In the genomic region with DNA sequence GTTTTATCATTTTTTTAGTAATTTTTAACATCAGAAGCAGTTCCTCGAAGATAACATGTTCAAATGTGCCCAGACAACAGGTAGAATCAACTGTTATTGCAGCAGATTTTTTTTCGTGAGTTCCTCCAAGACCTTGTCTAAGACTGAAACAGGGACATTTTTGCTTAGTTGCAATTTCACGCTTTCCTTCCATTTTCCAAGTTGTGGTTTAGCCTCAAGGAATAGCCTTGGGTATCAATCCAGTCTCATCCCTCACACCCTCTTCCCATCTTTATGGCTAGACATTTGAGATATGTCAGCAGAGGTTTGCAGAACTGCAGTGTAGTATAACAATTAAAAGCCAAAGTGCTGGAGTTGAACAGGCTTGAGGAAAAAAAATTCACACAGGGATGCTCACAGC, we compare ENCODE assay signal across 32 cellular contexts.
DNase-seq lines count a peak whose midpoint lies in the region; ATAC-seq, FAIRE-seq and TF ChIP-seq lines count a peak whose summit lies in the region.
"Had no signal": no experiment of that assay in that cellular context is flagged by ENCODE, and none has a peak within 500 bp of the region (broad histone marks: within the 10 kb centered on the region; RNA-seq: fewer than 3 reads in every experiment).

No MANE protein-coding gene starts in this region.

- TF ChIP-seq CTCF in HepG2 (CRISPR knock-in tag; IDR thresholded peaks at IDR 0.05) (no peak), right lobe of liver (IDR thresholded peaks at IDR 0.05) (no peak), A549 (IDR thresholded peaks at IDR 0.05) (no peak), K562 (IDR thresholded peaks at IDR 0.05 in 2 of 3, conservative IDR thresholded peaks at IDR 0.05 in 1 of 3; ENCODE audit: insufficient read depth in 2 of 3, low read depth in 1 of 3, low read length in 3 of 3) (no peak)

- TF ChIP-seq EP300 in HepG2 (IDR thresholded peaks at IDR 0.05; ENCODE audit: low read depth in 2 of 2, low read length in 2 of 2): no peak
- TF ChIP-seq EP300 in HepG2 (CRISPR knock-in tag; IDR thresholded peaks at IDR 0.05; ENCODE audit: borderline replicate concordance): no peak
- no peak for TF ChIP-seq EP300 in A549 (IDR thresholded peaks at IDR 0.05)
- TF ChIP-seq EP300 in K562 (IDR thresholded peaks at IDR 0.05; ENCODE audit: low read length): no peak

- CTCF ChIA-PET in HepG2 (lab: Yijun Ruan, JAX; ENCODE audit: low intra/inter-chr PET ratio, low total read pairs) (no interaction called here), A549 (lab: Yijun Ruan, JAX) (no interaction called here), K562 (lab: Yijun Ruan, JAX; ENCODE audit: low intra/inter-chr PET ratio) (no interaction called here)

- H3K27me3 ChIP-seq in HepG2 (ENCODE audit: control insufficient read depth in 1 of 2, insufficient read depth in 2 of 2, low read length in 2 of 2): no peaks in the 10 kb centered on the region
- no peaks in the 10 kb centered on the region for H3K27me3 ChIP-seq in right lobe of liver
- H3K27me3 ChIP-seq in K562 (ENCODE audit: control insufficient read depth in 2 of 2, insufficient read depth in 2 of 2, low read length in 2 of 2): no peaks in the 10 kb centered on the region
- H3K27me3 ChIP-seq: BE2C; BLaER1; BLaER1 treated with 17β-estradiol and CSF1 and Interleukin-3, amounts not matched to agents 10 nM and 100 nM had no signal

- in situ Hi-C loops in HepG2 (cut with HindIII; ENCODE audit: extremely low pct_ligation_motif_present, low pct_unique_long_range_greater_than_20kb): no loop called here
- in situ Hi-C loops in K562 (cut with MboI): no loop called here

- TF ChIP-seq POLR2A in HepG2 (IDR thresholded peaks at IDR 0.05; ENCODE audit: insufficient read depth in 1 of 2, low read depth in 2 of 2, low read length in 2 of 2) (no peak), right lobe of liver (IDR thresholded peaks at IDR 0.05) (no peak), A549 (IDR thresholded peaks at IDR 0.05; ENCODE audit: low read length) (no peak), K562 (conservative IDR thresholded peaks at IDR 0.05) (no peak)

- 8% methylated on average over 3 of the region's 3 CpGs for WGBS in HepG2 (ENCODE audit: low lambda C conversion rate)
- 75% methylated on average over 3 of the region's 3 CpGs for WGBS in right lobe of liver (ENCODE audit: insufficient coverage, low coverage, low lambda C conversion rate, missing lambda C conversion rate)
- WGBS in A549 (ENCODE audit: missing lambda C conversion rate): 4% methylated on average over 3 of the region's 3 CpGs
- 91% methylated on average over 3 of the region's 3 CpGs for WGBS in K562 (ENCODE audit: insufficient coverage, low coverage, missing lambda C conversion rate)

- no peak for DNase-seq in HepG2 (ENCODE audit: low spot score)
- DNase-seq in right lobe of liver: no peak
- DNase-seq in A549 (ENCODE audit: low read depth in 1 of 2, low spot score in 1 of 2): no peak
- DNase-seq in K562 (ENCODE audit: extremely low read depth in 1 of 4, low spot score in 3 of 4): no peak
- no peak for DNase-seq in stimulated activated naive CD8-positive, alpha-beta T cell treated with anti-CD3 and anti-CD28 coated beads, Interleukin-15, Interleukin-2, amounts not matched to agents 100 U/mL and 50 U/mL, for 24 hours
- no peak for DNase-seq in mesenteric fat pad (ENCODE audit: low spot score)
- DNase-seq: 8988T; ACHN; AML-193; BE2C; C1 segment of cervical spinal cord; Caco-2; Calu3; CD4-positive, alpha-beta memory T cell; CD4-positive, alpha-beta T cell; CD4-positive, CD25-positive, alpha-beta regulatory T cell; CD8-positive, alpha-beta memory T cell; CD8-positive, alpha-beta T cell; COR-L47; DMS 273 treated with DMSO at 0.1 percent for 48 hours; DMS153; DMS53; DMS79; DMS79 treated with DMSO at 0.1 percent for 48 hours; DND-41; EL had no signal

- H3K4me2 ChIP-seq in HepG2 (ENCODE audit: low read depth, low read length) (no peak overlapping the region), A549 (no peak overlapping the region), K562 (ENCODE audit: insufficient read depth, low read length) (no peak overlapping the region)
- H3K4me2 ChIP-seq: BLaER1; BLaER1 treated with 17β-estradiol and CSF1 and Interleukin-3, amounts not matched to agents 10 nM and 100 nM had no signal

- TF ChIP-seq RAD21 in HepG2 (CRISPR knock-in tag; IDR thresholded peaks at IDR 0.05) (no peak), A549 (conservative IDR thresholded peaks at IDR 0.05 in 1 of 2, IDR thresholded peaks at IDR 0.05 in 1 of 2) (no peak), K562 (CRISPR knock-in tag; conservative IDR thresholded peaks at IDR 0.05 in 1 of 2, IDR thresholded peaks at IDR 0.05 in 1 of 2) (no peak)

- H3K36me3 ChIP-seq in HepG2 (replicated peaks in 1 of 2; ENCODE audit: control insufficient read depth in 1 of 2, insufficient read depth in 2 of 2, low read length in 2 of 2) (no peaks in the 10 kb centered on the region), right lobe of liver (no peaks in the 10 kb centered on the region), K562 (ENCODE audit: control insufficient read depth, insufficient read depth, low read length) (no peaks in the 10 kb centered on the region)
- H3K36me3 ChIP-seq: BE2C; BLaER1; BLaER1 treated with 17β-estradiol and CSF1 and Interleukin-3, amounts not matched to agents 10 nM and 100 nM had no signal

- H3K27ac ChIP-seq in HepG2 (ENCODE audit: extremely low read length, insufficient read depth, low read length): no peak overlapping the region
- no peak overlapping the region for H3K27ac ChIP-seq in right lobe of liver
- H3K27ac ChIP-seq in A549: no peak overlapping the region
- no peak overlapping the region for H3K27ac ChIP-seq in K562 (ENCODE audit: extremely low read depth, low read depth, low read length)
- H3K27ac ChIP-seq: 22Rv1; BLaER1; BLaER1 treated with 17β-estradiol and CSF1 and Interleukin-3, amounts not matched to agents 10 nM and 100 nM; C4-2B had no signal

- H3K9me3 ChIP-seq in HepG2 (ENCODE audit: low read length): peaks cover 36% of the 10 kb centered on the region
- H3K9me3 ChIP-seq in right lobe of liver: no peaks in the 10 kb centered on the region
- H3K9me3 ChIP-seq in A549: no peaks in the 10 kb centered on the region
- H3K9me3 ChIP-seq in K562 (replicated peaks; ENCODE audit: control insufficient read depth, insufficient read depth, low read depth, low read length): no peaks in the 10 kb centered on the region
- H3K9me3 ChIP-seq: BE2C, BLaER1, Caco-2 had no signal

- H3K9me1 ChIP-seq in K562 (ENCODE audit: control insufficient read depth, insufficient read depth, low read length): no peaks in the 10 kb centered on the region

- BruUV-seq in HepG2 (replicated peaks; lab: Mats Ljungman, UMichigan) (no TSS peak), K562 (replicated peaks; lab: Mats Ljungman, UMichigan) (no TSS peak)

- no peak for ATAC-seq in HepG2
- no peak for ATAC-seq in right lobe of liver
- no peak for ATAC-seq in A549
- ATAC-seq in K562: no peak
- ATAC-seq in stimulated activated naive CD8-positive, alpha-beta T cell treated with anti-CD3 and anti-CD28 coated beads, Interleukin-15, Interleukin-2, amounts not matched to agents 100 U/mL and 50 U/mL, for 24 hours: no peak
- ATAC-seq: CD8-positive, alpha-beta T cell had no signal

- H3K4me1 ChIP-seq in HepG2 (ENCODE audit: insufficient read depth, low read length) (no peaks in the 10 kb centered on the region), right lobe of liver (no peaks in the 10 kb centered on the region), A549 (no peaks in the 10 kb centered on the region), K562 (replicated peaks in 1 of 2; ENCODE audit: control insufficient read depth in 2 of 2, insufficient read depth in 2 of 2, low read length in 2 of 2) (peaks cover 4 to 12% of the 10 kb centered on the region in 2 experiments; a peak in 2 of 5 replicates)
- H3K4me1 ChIP-seq: Caco-2 had no signal

- no peak overlapping the region for H3K4me3 ChIP-seq in HepG2 (replicated peaks in 1 of 3; ENCODE audit: insufficient read depth in 1 of 3, low read depth in 2 of 3, low read length in 3 of 3)
- no peak overlapping the region for H3K4me3 ChIP-seq in right lobe of liver
- no peak overlapping the region for H3K4me3 ChIP-seq in A549
- no peak overlapping the region for H3K4me3 ChIP-seq in K562
- H3K4me3 ChIP-seq: BLaER1; BLaER1 treated with 17β-estradiol and CSF1 and Interleukin-3, amounts not matched to agents 10 nM and 100 nM had no signal

- H4K20me1 ChIP-seq in HepG2 (ENCODE audit: insufficient read depth, low read length): no peaks in the 10 kb centered on the region
- H4K20me1 ChIP-seq in K562 (replicated peaks; ENCODE audit: control insufficient read depth, insufficient read depth, low read length): no peaks in the 10 kb centered on the region
- H4K20me1 ChIP-seq: BLaER1; BLaER1 treated with 17β-estradiol and CSF1 and Interleukin-3, amounts not matched to agents 10 nM and 100 nM had no signal

- intact Hi-C loops in HepG2 (cut with micrococcal nuclease; ENCODE audit: unreplicated experiment) (no loop called here), right lobe of liver (cut with DNase I) (no loop called here), K562 (cut with micrococcal nuclease) (loop anchor here (1.0 kb wide), 1 partner anchor 149 kb away; no protein-coding TSS in a partner anchor)

- FAIRE-seq in HepG2 (lab: Jason Lieb, UNC) (no peak), A549 (lab: Jason Lieb, UNC) (no peak), K562 (lab: Jason Lieb, UNC) (no peak)
- FAIRE-seq: A204.1, D721Med had no signal

- H3K79me2 ChIP-seq in HepG2 (ENCODE audit: insufficient read depth, low read length): no peaks in the 10 kb centered on the region
- 0 out of 3 replicates have a peak, but pooled peaks cover 3% of the 10 kb centered on the region for H3K79me2 ChIP-seq in K562 (ENCODE audit: control insufficient read depth, insufficient read depth, low read length)

- no peak overlapping the region for H2AFZ ChIP-seq in HepG2 (ENCODE audit: low read length)
- no peak overlapping the region for H2AFZ ChIP-seq in K562 (ENCODE audit: low read depth, low read length)

- POLR2A ChIA-PET in HepG2 (lab: Yijun Ruan, JAX) (no interaction called here), A549 (lab: Yijun Ruan, JAX) (no interaction called here), K562 (lab: Yijun Ruan, JAX) (interaction anchor here (1.7 kb wide), 1 partner anchor 11 kb away, joined by 5 read pairs; no protein-coding TSS in a partner anchor)

- H3K9ac ChIP-seq in HepG2 (ENCODE audit: insufficient read depth, low read depth, low read length): no peak overlapping the region
- no peak overlapping the region for H3K9ac ChIP-seq in K562 (ENCODE audit: insufficient read depth in 1 of 2, low read depth in 2 of 2, low read length in 2 of 2)
- H3K9ac ChIP-seq: BLaER1; BLaER1 treated with 17β-estradiol and CSF1 and Interleukin-3, amounts not matched to agents 10 nM and 100 nM had no signal

TF ChIP-seq in HepG2, 621 proteins besides CTCF, POLR2A, EP300 and RAD21 (continues in another document):
- TF ChIP-seq MAFK (conservative IDR thresholded peaks at IDR 0.05 in 1 of 2, IDR thresholded peaks at IDR 0.05 in 1 of 2; ENCODE audit: low read length in 2 of 2): peak in 1 of 2 experiments; percentile 62; a peak in 3 of 4 replicates

TF ChIP-seq in A549, 52 proteins besides CTCF, POLR2A, EP300 and RAD21 (continues in another document):
- TF ChIP-seq SMC3 (IDR thresholded peaks at IDR 0.05) (no peak), HDAC2 (IDR thresholded peaks at IDR 0.05) (no peak)

TF ChIP-seq in K562, 482 proteins besides CTCF, POLR2A, EP300 and RAD21 (continues in another document):
- TF ChIP-seq MAFG (tag; conservative IDR thresholded peaks at IDR 0.05) (0 out of 2 replicates have a peak, but pooled peaks have one; percentile 32), TCFL5 (CRISPR knock-in tag; conservative IDR thresholded peaks at IDR 0.05) (no peak)
